Comparison of ENCODE assay signal across 22 cellular contexts in the genomic region with DNA sequence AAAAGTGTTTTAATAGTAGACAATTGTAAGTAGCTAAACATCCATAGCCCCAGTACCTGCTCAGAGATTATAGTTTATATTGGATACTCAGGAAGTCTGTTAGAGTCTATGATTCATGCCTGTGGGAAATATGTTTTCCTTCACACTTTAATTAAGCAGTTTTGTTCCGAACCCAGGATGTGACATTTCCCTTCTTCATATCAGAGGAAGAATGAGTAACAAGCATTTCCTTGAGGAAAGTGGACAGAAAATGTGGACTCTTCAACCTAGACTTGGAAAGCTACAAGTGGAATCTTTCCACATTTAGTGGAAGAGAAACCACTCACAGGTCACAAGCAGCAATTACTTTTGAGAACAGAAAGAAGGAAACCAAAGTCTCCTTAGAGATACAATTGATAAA.
DNase-seq lines count a peak whose midpoint lies in the region; ATAC-seq, FAIRE-seq and TF ChIP-seq lines count a peak whose summit lies in the region.
"Had no signal": no experiment of that assay in that cellular context is flagged by ENCODE, and none has a peak within 500 bp of the region (broad histone marks: within the 10 kb centered on the region; RNA-seq: fewer than 3 reads in every experiment).

No MANE protein-coding gene starts in this region.

- H3K79me2 ChIP-seq in endothelial cell of umbilical vein (ENCODE audit: control insufficient read depth, insufficient read depth, low read length): no peaks in the 10 kb centered on the region

- H3K4me1 ChIP-seq in endothelial cell of umbilical vein (ENCODE audit: control insufficient read depth, extremely low read depth, insufficient read depth, low read length): peaks cover 22% of the 10 kb centered on the region
- H3K4me1 ChIP-seq: BE2C, HAP-1 had no signal

- H3K9me3 ChIP-seq in endothelial cell of umbilical vein (replicated peaks; ENCODE audit: control insufficient read depth, insufficient read depth, low read length): no peaks in the 10 kb centered on the region
- H3K9me3 ChIP-seq: BE2C, HAP-1 had no signal

- H3K27me3 ChIP-seq in endothelial cell of umbilical vein (ENCODE audit: control insufficient read depth in 2 of 2, insufficient read depth in 2 of 2, low read length in 2 of 2): no peaks in the 10 kb centered on the region
- H3K27me3 ChIP-seq: BE2C had no signal

- BruUV-seq in endothelial cell of umbilical vein (replicated peaks; lab: Mats Ljungman, UMichigan): no TSS peak

- no peak for ATAC-seq in GM18517 (IDR thresholded peaks at IDR 0.05; ENCODE audit: unreplicated experiment)
- no peak for ATAC-seq in HG02642 (IDR thresholded peaks at IDR 0.05; ENCODE audit: poor library complexity, unreplicated experiment)
- ATAC-seq: HepG2 had no signal

- dilution Hi-C loops in endothelial cell of umbilical vein (cut with MboI; ENCODE audit: extremely low pct_ligation_motif_present, low sequenced_read_pairs): no loop called here

- H3K36me3 ChIP-seq in endothelial cell of umbilical vein (ENCODE audit: control insufficient read depth in 2 of 2, extremely low read depth in 1 of 2, insufficient read depth in 2 of 2, low read length in 2 of 2): no peaks in the 10 kb centered on the region
- H3K36me3 ChIP-seq: BE2C, HAP-1 had no signal

- intact Hi-C loops in endothelial cell of umbilical vein (cut with micrococcal nuclease): loop anchor here (1.0 to 2.0 kb wide), 3 partner anchors 31 to 152 kb away; no protein-coding TSS in a partner anchor

- peak; percentile 77 for FAIRE-seq in endothelial cell of umbilical vein (lab: Jason Lieb, UNC)
- FAIRE-seq: GM12892, GM19239, HepG2 had no signal

- no peaks in the 10 kb centered on the region for H3K9me1 ChIP-seq in endothelial cell of umbilical vein (replicated peaks; ENCODE audit: control insufficient read depth, extremely low read depth, insufficient read depth, low read length)

- H4K20me1 ChIP-seq in endothelial cell of umbilical vein (replicated peaks; ENCODE audit: control insufficient read depth, extremely low read depth, insufficient read depth, low read length): no peaks in the 10 kb centered on the region

- CTCF ChIA-PET in endothelial cell of umbilical vein (lab: Charles Lee): interaction anchor here (0.9 to 1.8 kb wide), 6 partner anchors 11 to 152 kb away, joined by 3 to 8 read pairs (median 5); no protein-coding TSS in a partner anchor

- no peak overlapping the region for H3K9ac ChIP-seq in endothelial cell of umbilical vein (replicated peaks; ENCODE audit: extremely low read depth, insufficient read depth, low read length)
- H3K9ac ChIP-seq: GM23248 had no signal

- no peak overlapping the region for H2AFZ ChIP-seq in endothelial cell of umbilical vein (ENCODE audit: low read depth, low read length)
- H2AFZ ChIP-seq: GM23248 had no signal

- H3K4me2 ChIP-seq in endothelial cell of umbilical vein (ENCODE audit: insufficient read depth, low read length): peak overlapping the region; percentile 45

- no peak for TF ChIP-seq CTCF in endothelial cell of umbilical vein (IDR thresholded peaks at IDR 0.05; ENCODE audit: extremely low read depth in 1 of 2, insufficient read depth in 1 of 2, low read depth in 1 of 2, low read length in 2 of 2)

- POLR2A ChIA-PET in endothelial cell of umbilical vein (lab: Charles Lee): no interaction called here

- peak; percentile 15 for TF ChIP-seq POLR2A in endothelial cell of umbilical vein (IDR thresholded peaks at IDR 0.05; ENCODE audit: low read depth, low read length)

- DNase-seq in astrocyte of the hippocampus (ENCODE audit: low read depth, low spot score): peak; percentile 1
- peak; percentile 90 for DNase-seq in endothelial cell of umbilical vein (ENCODE audit: low read depth, low spot score)
- peak; percentile 15 to 92 for DNase-seq in lung microvascular endothelial cell (ENCODE audit: low read depth in 2 of 2)
- no peak for DNase-seq in HuH-7.5 (ENCODE audit: low spot score)
- DNase-seq: ACHN; BE2C; C1 segment of cervical spinal cord; CD4-positive, CD25-positive, alpha-beta regulatory T cell; CD8-positive, alpha-beta memory T cell; COR-L47; DMS 273 treated with DMSO at 0.1 percent for 48 hours; DMS53; DND-41; GM23248; KG1 had no signal

- peak overlapping the region; percentile 66 for H3K27ac ChIP-seq in endothelial cell of umbilical vein (ENCODE audit: insufficient read depth, low read depth, low read length)
- H3K27ac ChIP-seq: GM23248, HL-60 had no signal

- H3K4me3 ChIP-seq in endothelial cell of umbilical vein (replicated peaks in 1 of 3; ENCODE audit: insufficient read depth in 1 of 3, low read depth in 1 of 3, low read length in 3 of 3): no peak overlapping the region
- H3K4me3 ChIP-seq: GM23248, HAP-1 had no signal

TF ChIP-seq in endothelial cell of umbilical vein, 7 proteins besides CTCF, POLR2A, EP300 and RAD21:
- TF ChIP-seq POLR2AphosphoS5 (IDR thresholded peaks at IDR 0.05; ENCODE audit: insufficient read depth, low read depth, low read length) (peak; percentile 78), GATA2 (IDR thresholded peaks at IDR 0.05; ENCODE audit: insufficient read depth, insufficient read length, low read depth, low read length) (peak; percentile 67), EZH2 (IDR thresholded peaks at IDR 0.05; ENCODE audit: borderline replicate concordance, low read depth, low read length, severe bottlenecking) (no peak), JUN (IDR thresholded peaks at IDR 0.05; ENCODE audit: borderline replicate concordance, insufficient read depth, insufficient read length, low read depth) (peak; percentile 87), FOS (IDR thresholded peaks at IDR 0.05; ENCODE audit: borderline replicate concordance, insufficient read depth, low read length) (peak; percentile 94), MYC (IDR thresholded peaks at IDR 0.05; ENCODE audit: low read depth, low read length) (no peak)
- TF ChIP-seq, protein P1, sequence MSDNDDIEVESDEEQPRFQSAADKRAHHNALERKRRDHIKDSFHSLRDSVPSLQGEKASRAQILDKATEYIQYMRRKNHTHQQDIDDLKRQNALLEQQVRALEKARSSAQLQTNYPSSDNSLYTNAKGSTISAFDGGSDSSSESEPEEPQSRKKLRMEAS (IDR thresholded peaks at IDR 0.05; ENCODE audit: insufficient read depth, insufficient read length): no peak
